11 cellular contexts compared by ENCODE assay signal in the genomic region with DNA sequence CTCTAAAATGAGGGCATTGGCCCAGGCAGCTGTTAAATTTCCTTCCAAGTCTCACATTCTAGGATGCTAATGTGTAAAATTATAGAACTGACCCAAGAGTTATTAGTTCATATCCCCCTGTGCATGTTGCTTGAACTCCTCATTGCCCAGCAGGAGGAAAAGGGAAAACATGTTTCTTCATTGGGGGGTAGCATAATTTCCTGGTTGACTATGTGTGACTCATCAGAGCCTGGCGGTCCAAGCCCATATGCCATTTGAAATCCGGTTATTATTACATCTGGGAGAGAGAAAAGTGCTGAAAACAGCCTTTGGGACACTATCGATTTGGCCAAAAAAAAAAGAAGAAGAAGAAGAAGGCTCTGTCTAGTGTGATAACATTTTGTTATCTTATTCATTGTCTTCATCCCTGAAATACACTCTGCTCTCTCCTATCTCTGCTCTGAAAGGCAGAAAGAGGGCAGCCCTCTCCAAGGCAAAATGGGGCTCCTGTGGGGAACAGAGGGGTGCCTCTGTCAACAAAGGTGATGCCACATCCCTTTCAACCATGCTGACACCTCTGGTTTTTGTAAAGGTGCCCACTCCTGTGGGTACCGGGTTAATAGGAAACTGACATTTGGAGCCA.
A peak's percentile ranks its signal among the peaks of the same experiment; 100 is the strongest.
DNase-seq lines count a peak whose midpoint lies in the region; ATAC-seq and TF ChIP-seq lines count a peak whose summit lies in the region.
"Had no signal": no experiment of that assay in that cellular context is flagged by ENCODE, and none has a peak within 500 bp of the region (broad histone marks: within the 10 kb centered on the region; RNA-seq: fewer than 3 reads in every experiment).

No MANE protein-coding gene starts in this region.

- no TSS peak for BruUV-seq in IMR-90 (replicated peaks; lab: Mats Ljungman, UMichigan)

- WGBS in IMR-90 (ENCODE audit: extremely low coverage in 2 of 2, insufficient read length in 1 of 2), 2 experiments = 71% methylated on average over 2 of the region's 4 CpGs; no CpG with 5 or more reads in 1 of the 2 experiments

- TF ChIP-seq CTCF in IMR-90 (conservative IDR thresholded peaks at IDR 0.05; ENCODE audit: low read depth, low read length) (no peak), natural killer cell (IDR thresholded peaks at IDR 0.05) (no peak)

- no peak overlapping the region for H3K56ac ChIP-seq in IMR-90 (ENCODE audit: extremely low read depth, insufficient read depth, low read length)

- intact Hi-C loops in activated CD4-positive, alpha-beta T cell treated with anti-CD3 and anti-CD28 coated beads for 36 hours (cut with DNase I, micrococcal nuclease) = no loop called here
- intact Hi-C loops in IMR-90 (cut with micrococcal nuclease) = no loop called here
- intact Hi-C loops in activated T-helper 1 cell treated with anti-CD3 and anti-CD28 coated beads, Interleukin-12 subunit alpha, Interleukin-12 subunit beta, Interleukin-2, Interleukin-4 antibody, amounts not matched to agents 30 ng/mL and 10 ng/mL and 1 ng/mL, durations not matched to agents 14 hours and 24 hours and 36 hours (cut with micrococcal nuclease) = loop anchor here (5.0 kb wide), 1 partner anchor 88 kb away; no protein-coding TSS in a partner anchor
- intact Hi-C loops in natural killer cell (cut with micrococcal nuclease) = loop anchor here (2.0 to 10.0 kb wide), 2 partner anchors 14 to 380 kb away; no protein-coding TSS in a partner anchor

- no peak overlapping the region for H2AFZ ChIP-seq in IMR-90 (replicated peaks; ENCODE audit: low read length, poor library complexity)

- CTCF ChIA-PET in activated CD4-positive, alpha-beta T cell treated with anti-CD3 and anti-CD28 coated beads for 36 hours (lab: Charles Lee) = no interaction called here
- CTCF ChIA-PET in IMR-90 (lab: Yijun Ruan, JAX) = no interaction called here

- no peak for TF ChIP-seq POLR2A in IMR-90 (IDR thresholded peaks at IDR 0.05; ENCODE audit: low read depth, low read length)

- ATAC-seq in activated CD4-positive, alpha-beta T cell treated with anti-CD3 and anti-CD28 coated beads for 36 hours = no peak
- ATAC-seq in IMR-90 (ENCODE audit: low read depth) = no peak
- peak in 2 of 3 donors; percentile 24 to 25 for ATAC-seq in natural killer cell
- no peak for ATAC-seq in esophagus mucosa
- ATAC-seq: upper lobe of right lung had no signal

- H3K9ac ChIP-seq in IMR-90 (ENCODE audit: low read depth, low read length) = no peak overlapping the region

- H3K18ac ChIP-seq in IMR-90 (ENCODE audit: low read depth, low read length) = no peak overlapping the region

- dilution Hi-C loops in IMR-90 (cut with HindIII; ENCODE audit: low sequenced_read_pairs, unreplicated experiment) = no loop called here

- H3K9me3 ChIP-seq in IMR-90 (ENCODE audit: control insufficient read depth, insufficient read depth, low read length) = no peaks in the 10 kb centered on the region
- H3K9me3 ChIP-seq: upper lobe of right lung had no signal

- H3K14ac ChIP-seq in IMR-90 (replicated peaks; ENCODE audit: low read depth, low read length) = no peak overlapping the region

- no peak overlapping the region for H4K91ac ChIP-seq in IMR-90 (ENCODE audit: insufficient read depth, low read depth, low read length)

- H2AK9ac ChIP-seq in IMR-90 (replicated peaks; ENCODE audit: low read depth, low read length, poor library complexity) = no peak overlapping the region

- H3K9me1 ChIP-seq in IMR-90 (ENCODE audit: insufficient read depth, low read length) = no peaks in the 10 kb centered on the region

- H3K23ac ChIP-seq in IMR-90 (ENCODE audit: low read depth, low read length) = no peak overlapping the region

- no peak overlapping the region for H3K4me2 ChIP-seq in IMR-90 (ENCODE audit: low read depth, low read length)

- peak overlapping the region; percentile 26 for H3K4me3 Mint-ChIP-seq in activated CD4-positive, alpha-beta T cell treated with anti-CD3 and anti-CD28 coated beads for 36 hours
- peak overlapping the region; percentile 15 for H3K4me3 Mint-ChIP-seq in activated T-helper 1 cell treated with anti-CD3 and anti-CD28 coated beads, Interleukin-12 subunit alpha, Interleukin-12 subunit beta, Interleukin-2, Interleukin-4 antibody, amounts not matched to agents 30 ng/mL and 10 ng/mL and 1 ng/mL, durations not matched to agents 14 hours and 24 hours and 36 hours
- peak overlapping the region; percentile 91 for H3K4me3 Mint-ChIP-seq in natural killer cell

- POLR2A ChIA-PET in activated CD4-positive, alpha-beta T cell treated with anti-CD3 and anti-CD28 coated beads for 36 hours (lab: Charles Lee) = no interaction called here
- POLR2A ChIA-PET in IMR-90 (lab: Charles Lee; ENCODE audit: unreplicated experiment) = no interaction called here

- in situ Hi-C loops in IMR-90 (cut with MboI; ENCODE audit: low sequenced_read_pairs) = loop anchor here (5.0 kb wide), 1 partner anchor 83 kb away; no protein-coding TSS in a partner anchor

- H2AK5ac ChIP-seq in IMR-90 (ENCODE audit: low read depth, low read length) = no peak overlapping the region

- no peaks in the 10 kb centered on the region for H3K79me1 ChIP-seq in IMR-90 (ENCODE audit: low read depth in 1 of 2, low read length in 2 of 2)

- H3K4me1 Mint-ChIP-seq in activated CD4-positive, alpha-beta T cell treated with anti-CD3 and anti-CD28 coated beads for 36 hours = no peaks in the 10 kb centered on the region
- H3K4me1 Mint-ChIP-seq in activated T-helper 1 cell treated with anti-CD3 and anti-CD28 coated beads, Interleukin-12 subunit alpha, Interleukin-12 subunit beta, Interleukin-2, Interleukin-4 antibody, amounts not matched to agents 30 ng/mL and 10 ng/mL and 1 ng/mL, durations not matched to agents 14 hours and 24 hours and 36 hours (ENCODE audit: low read depth) = no peaks in the 10 kb centered on the region
- peaks cover 95 to 97% of the 10 kb centered on the region in 2 donors for H3K4me1 Mint-ChIP-seq in natural killer cell

- peaks cover 6% of the 10 kb centered on the region for H3K36me3 Mint-ChIP-seq in activated CD4-positive, alpha-beta T cell treated with anti-CD3 and anti-CD28 coated beads for 36 hours (ENCODE audit: low read depth)
- H3K36me3 Mint-ChIP-seq in activated T-helper 1 cell treated with anti-CD3 and anti-CD28 coated beads, Interleukin-12 subunit alpha, Interleukin-12 subunit beta, Interleukin-2, Interleukin-4 antibody, amounts not matched to agents 30 ng/mL and 10 ng/mL and 1 ng/mL, durations not matched to agents 14 hours and 24 hours and 36 hours (ENCODE audit: low read depth) = peaks cover 2% of the 10 kb centered on the region
- no peaks in the 10 kb centered on the region for H3K36me3 Mint-ChIP-seq in natural killer cell

- no peaks in the 10 kb centered on the region for H4K20me1 ChIP-seq in IMR-90 (ENCODE audit: insufficient read depth, low read length)

- no peak overlapping the region for H3K27ac ChIP-seq in IMR-90 (ENCODE audit: insufficient read depth, low read length)
- H3K27ac ChIP-seq: upper lobe of right lung had no signal

- DNase-seq in activated CD4-positive, alpha-beta T cell treated with anti-CD3 and anti-CD28 coated beads for 36 hours = no peak
- DNase-seq in activated CD4-positive, alpha-beta T cell treated with anti-CD3 and anti-CD28 coated beads for 48 hours = no peak
- DNase-seq in IMR-90 = peak; percentile 2
- no peak for DNase-seq in activated T-helper 1 cell treated with anti-CD3 and anti-CD28 coated beads, Interleukin-12 subunit alpha, Interleukin-12 subunit beta, Interleukin-2, Interleukin-4 antibody, amounts not matched to agents 30 ng/mL and 10 ng/mL and 1 ng/mL, durations not matched to agents 14 hours and 24 hours and 36 hours (ENCODE audit: low spot score)
- DNase-seq in natural killer cell = no peak
- DNase-seq in NAMALWA (ENCODE audit: low spot score) = no peak
- no peak for DNase-seq in NK-92 treated with Interleukin-12 subunit alpha and Interleukin-12 subunit beta, amount 100 ng/mL, for 24 hours (lab: John Stamatoyannopoulos, UW)
- DNase-seq: DMS53, KBM-7, upper lobe of right lung had no signal

- H3K9me3 Mint-ChIP-seq in activated CD4-positive, alpha-beta T cell treated with anti-CD3 and anti-CD28 coated beads for 36 hours (ENCODE audit: low read depth) = no peaks in the 10 kb centered on the region
- no peaks in the 10 kb centered on the region for H3K9me3 Mint-ChIP-seq in activated T-helper 1 cell treated with anti-CD3 and anti-CD28 coated beads, Interleukin-12 subunit alpha, Interleukin-12 subunit beta, Interleukin-2, Interleukin-4 antibody, amounts not matched to agents 30 ng/mL and 10 ng/mL and 1 ng/mL, durations not matched to agents 14 hours and 24 hours and 36 hours
- H3K9me3 Mint-ChIP-seq in natural killer cell = no peaks in the 10 kb centered on the region

- H4K8ac ChIP-seq in IMR-90 (ENCODE audit: low read depth in 2 of 2, low read length in 2 of 2) = no peak overlapping the region

- no peaks in the 10 kb centered on the region for H3K36me3 ChIP-seq in IMR-90 (ENCODE audit: control insufficient read depth, insufficient read depth, low read length)
- H3K36me3 ChIP-seq: upper lobe of right lung had no signal

- no peak overlapping the region for H3K4ac ChIP-seq in IMR-90 (ENCODE audit: low read depth, low read length)

- H2BK20ac ChIP-seq in IMR-90 (ENCODE audit: low read depth, low read length) = no peak overlapping the region

- no peak overlapping the region for H3K4me3 ChIP-seq in IMR-90 (ENCODE audit: insufficient read depth, low read depth, low read length)
- H3K4me3 ChIP-seq: upper lobe of right lung had no signal

- H3K27me3 ChIP-seq in IMR-90 (ENCODE audit: control insufficient read depth, insufficient read depth, low read length) = peaks cover 44% of the 10 kb centered on the region
- H3K27me3 ChIP-seq: upper lobe of right lung had no signal

- H3K27ac Mint-ChIP-seq in activated CD4-positive, alpha-beta T cell treated with anti-CD3 and anti-CD28 coated beads for 36 hours = no peak overlapping the region
- H3K27ac Mint-ChIP-seq in activated T-helper 1 cell treated with anti-CD3 and anti-CD28 coated beads, Interleukin-12 subunit alpha, Interleukin-12 subunit beta, Interleukin-2, Interleukin-4 antibody, amounts not matched to agents 30 ng/mL and 10 ng/mL and 1 ng/mL, durations not matched to agents 14 hours and 24 hours and 36 hours = no peak overlapping the region
- H3K27ac Mint-ChIP-seq in natural killer cell = peak overlapping the region; percentile 80 to 89

- H3K4me1 ChIP-seq in IMR-90 (ENCODE audit: control insufficient read depth, insufficient read depth, low read length) = no peaks in the 10 kb centered on the region
- H3K4me1 ChIP-seq: upper lobe of right lung had no signal

- no peak overlapping the region for H2BK15ac ChIP-seq in IMR-90 (ENCODE audit: low read depth, low read length)

- no peak overlapping the region for H2BK5ac ChIP-seq in IMR-90 (ENCODE audit: low read depth, low read length, poor library complexity, severe bottlenecking)

- no peak for TF ChIP-seq RAD21 in IMR-90 (IDR thresholded peaks at IDR 0.05; ENCODE audit: low read length)

- H3K27me3 Mint-ChIP-seq in activated CD4-positive, alpha-beta T cell treated with anti-CD3 and anti-CD28 coated beads for 36 hours = no peaks in the 10 kb centered on the region
- no peaks in the 10 kb centered on the region for H3K27me3 Mint-ChIP-seq in activated T-helper 1 cell treated with anti-CD3 and anti-CD28 coated beads, Interleukin-12 subunit alpha, Interleukin-12 subunit beta, Interleukin-2, Interleukin-4 antibody, amounts not matched to agents 30 ng/mL and 10 ng/mL and 1 ng/mL, durations not matched to agents 14 hours and 24 hours and 36 hours (ENCODE audit: insufficient read depth)
- H3K27me3 Mint-ChIP-seq in natural killer cell (ENCODE audit: low read depth in 2 of 2) = no peaks in the 10 kb centered on the region

- no peak overlapping the region for H2BK120ac ChIP-seq in IMR-90 (ENCODE audit: low read depth, low read length)

- H4K5ac ChIP-seq in IMR-90 (ENCODE audit: low read depth, low read length) = no peak overlapping the region

Comparison
In these comparisons a context has a peak if more than half of its experiments do, and no peak if none do; other contexts are left out.
1. ATAC-seq: peak in natural killer cell (2 of 3); none in activated CD4-positive, alpha-beta T cell treated with anti-CD3 and anti-CD28 coated beads for 36 hours (single experiment), IMR-90 (single experiment) and esophagus mucosa (single experiment).
2. H3K27ac Mint-ChIP-seq: peak in natural killer cell (2 of 2); none in activated CD4-positive, alpha-beta T cell treated with anti-CD3 and anti-CD28 coated beads for 36 hours (single experiment) and activated T-helper 1 cell treated with anti-CD3 and anti-CD28 coated beads, Interleukin-12 subunit alpha, Interleukin-12 subunit beta, Interleukin-2, Interleukin-4 antibody, amounts not matched to agents 30 ng/mL and 10 ng/mL and 1 ng/mL, durations not matched to agents 14 hours and 24 hours and 36 hours (single experiment).
3. H3K4me3 Mint-ChIP-seq: peak in every context shown above with its lines; median percentile 91 in natural killer cell; 26 in activated CD4-positive, alpha-beta T cell treated with anti-CD3 and anti-CD28 coated beads for 36 hours; 15 in activated T-helper 1 cell treated with anti-CD3 and anti-CD28 coated beads, Interleukin-12 subunit alpha, Interleukin-12 subunit beta, Interleukin-2, Interleukin-4 antibody, amounts not matched to agents 30 ng/mL and 10 ng/mL and 1 ng/mL, durations not matched to agents 14 hours and 24 hours and 36 hours.
4. intact Hi-C loops: an anchor here in activated T-helper 1 cell treated with anti-CD3 and anti-CD28 coated beads, Interleukin-12 subunit alpha, Interleukin-12 subunit beta, Interleukin-2, Interleukin-4 antibody, amounts not matched to agents 30 ng/mL and 10 ng/mL and 1 ng/mL, durations not matched to agents 14 hours and 24 hours and 36 hours (5.0 kb wide) and natural killer cell (2.0 to 10.0 kb wide); none called in activated CD4-positive, alpha-beta T cell treated with anti-CD3 and anti-CD28 coated beads for 36 hours and IMR-90.